In genomic region chr11:60185512-60185827, GRCh38 we compare ENCODE assay signal across 1 cellular context.
TF ChIP-seq lines count a peak whose summit lies in the region.
"Not testable (repeated sequence)": the region's sequence is repeated elsewhere in the genome, so short reads cannot be mapped to it uniquely, and the experiment has no call there.

No MANE protein-coding gene starts in this region.

TF ChIP-seq in K562, 482 proteins besides CTCF, POLR2A, EP300 and RAD21:
- TF ChIP-seq NR2C2 (CRISPR knock-in tag; IDR thresholded peaks at IDR 0.05) (peak; percentile 60; the same call in 1 of the 2 replicates), NR2C2 (tag; IDR thresholded peaks at IDR 0.05) (peak; percentile 60), CC2D1A (IDR thresholded peaks at IDR 0.05) (peak; percentile 44; the same call in 1 of the 2 replicates), SMARCA4 (IDR thresholded peaks at IDR 0.05) (peak; percentile 64; the same call in 1 of the 2 replicates), STAT5A (IDR thresholded peaks at IDR 0.05; ENCODE audit: borderline replicate concordance, low read length) (peak; percentile 53; the same call in 1 of the 2 replicates), MTA2 (IDR thresholded peaks at IDR 0.05; ENCODE audit: low read depth) (peak; percentile 73), CXXC5 (CRISPR knock-in tag; IDR thresholded peaks at IDR 0.05) (peak; percentile 52; the same call in 1 of the 2 replicates), SMARCC2 (IDR thresholded peaks at IDR 0.05; ENCODE audit: low read depth) (0 out of 2 replicates have a peak, but pooled peaks have one; percentile 41), ZFX (CRISPR knock-in tag; IDR thresholded peaks at IDR 0.05) (peak; percentile 44; the same call in 1 of the 2 replicates), NCOR1 (IDR thresholded peaks at IDR 0.05) (peak; percentile 78), GATA2 (CRISPR knock-in tag; IDR thresholded peaks at IDR 0.05) (peak; percentile 37; the same call in 1 of the 2 replicates), KDM1A (IDR thresholded peaks at IDR 0.05) (peak; percentile 83 to 84), NR2C1 (IDR thresholded peaks at IDR 0.05) (peak; percentile 91), NR2C1 (tag; IDR thresholded peaks at IDR 0.05) (peak; percentile 93), SOX6 (IDR thresholded peaks at IDR 0.05) (peak; percentile 75), FOXM1 (IDR thresholded peaks at IDR 0.05; ENCODE audit: low read depth) (0 out of 2 replicates have a peak, but pooled peaks have one; percentile 46), CBFA2T3 (IDR thresholded peaks at IDR 0.05) (peak; percentile 90), CBX3 (IDR thresholded peaks at IDR 0.05; ENCODE audit: borderline replicate concordance in 1 of 2, low read length in 2 of 2) (0 out of 3 replicates have a peak, but pooled peaks of 1 of the 2 experiments have one; percentile 14), SMAD4 (CRISPR knock-in tag; conservative IDR thresholded peaks at IDR 0.05) (peak; percentile 70), ATF7 (IDR thresholded peaks at IDR 0.05) (0 out of 2 replicates have a peak, but pooled peaks have one; percentile 22), TCF3 (CRISPR knock-in tag; IDR thresholded peaks at IDR 0.05) (peak; percentile 90), TEAD4 (IDR thresholded peaks at IDR 0.05; ENCODE audit: low read length) (peak; percentile 85), RCOR1 (IDR thresholded peaks at IDR 0.05; ENCODE audit: borderline replicate concordance in 1 of 2, low read depth in 2 of 2, low read length in 2 of 2) (peak in 1 of 2 experiments; percentile 69; a peak in 1 of 4 replicates), NFIC (IDR thresholded peaks at IDR 0.05) (peak; percentile 57), TAL1 (IDR thresholded peaks at IDR 0.05) (peak; percentile 90), TRIM24 (IDR thresholded peaks at IDR 0.05) (peak; percentile 83 to 90), KLF16 (IDR thresholded peaks at IDR 0.05) (0 out of 2 replicates have a peak, but pooled peaks have one; percentile 37), ZBTB33 (CRISPR knock-in tag; IDR thresholded peaks at IDR 0.05) (0 out of 2 replicates have a peak, but pooled peaks have one; percentile 18), ARID1B (IDR thresholded peaks at IDR 0.05) (peak; percentile 92), ZNF644 (tag; IDR thresholded peaks at IDR 0.05; ENCODE audit: low read depth) (0 out of 2 replicates have a peak, but pooled peaks have one; percentile 10), ZBTB7A (IDR thresholded peaks at IDR 0.05; ENCODE audit: borderline replicate concordance, control insufficient read depth, low read depth, low read length) (peak; percentile 58; the same call in 1 of the 2 replicates), TBL1XR1 (IDR thresholded peaks at IDR 0.05; ENCODE audit: low read length in 2 of 2) (0 out of 4 replicates have a peak, but pooled peaks of 1 of the 2 experiments have one; percentile 11), PML (IDR thresholded peaks at IDR 0.05; ENCODE audit: low read length) (0 out of 2 replicates have a peak, but pooled peaks have one; percentile 48), CBFA2T2 (conservative IDR thresholded peaks at IDR 0.05) (peak; percentile 87), DPF2 (IDR thresholded peaks at IDR 0.05) (peak; percentile 75; the same call in 1 of the 2 replicates), HDAC2 (IDR thresholded peaks at IDR 0.05) (0 out of 2 replicates have a peak, but pooled peaks have one; percentile 38), SMARCE1 (IDR thresholded peaks at IDR 0.05) (peak; percentile 53; the same call in 1 of the 2 replicates), DMBX1 (CRISPR knock-in tag; IDR thresholded peaks at IDR 0.05; ENCODE audit: borderline replicate concordance) (peak; percentile 39; the same call in 1 of the 2 replicates)
- TF ChIP-seq, protein P1, sequence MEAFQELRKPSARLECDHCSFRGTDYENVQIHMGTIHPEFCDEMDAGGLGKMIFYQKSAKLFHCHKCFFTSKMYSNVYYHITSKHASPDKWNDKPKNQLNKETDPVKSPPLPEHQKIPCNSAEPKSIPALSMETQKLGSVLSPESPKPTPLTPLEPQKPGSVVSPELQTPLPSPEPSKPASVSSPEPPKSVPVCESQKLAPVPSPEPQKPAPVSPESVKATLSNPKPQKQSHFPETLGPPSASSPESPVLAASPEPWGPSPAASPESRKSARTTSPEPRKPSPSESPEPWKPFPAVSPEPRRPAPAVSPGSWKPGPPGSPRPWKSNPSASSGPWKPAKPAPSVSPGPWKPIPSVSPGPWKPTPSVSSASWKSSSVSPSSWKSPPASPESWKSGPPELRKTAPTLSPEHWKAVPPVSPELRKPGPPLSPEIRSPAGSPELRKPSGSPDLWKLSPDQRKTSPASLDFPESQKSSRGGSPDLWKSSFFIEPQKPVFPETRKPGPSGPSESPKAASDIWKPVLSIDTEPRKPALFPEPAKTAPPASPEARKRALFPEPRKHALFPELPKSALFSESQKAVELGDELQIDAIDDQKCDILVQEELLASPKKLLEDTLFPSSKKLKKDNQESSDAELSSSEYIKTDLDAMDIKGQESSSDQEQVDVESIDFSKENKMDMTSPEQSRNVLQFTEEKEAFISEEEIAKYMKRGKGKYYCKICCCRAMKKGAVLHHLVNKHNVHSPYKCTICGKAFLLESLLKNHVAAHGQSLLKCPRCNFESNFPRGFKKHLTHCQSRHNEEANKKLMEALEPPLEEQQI (IDR thresholded peaks at IDR 0.05), result 0 out of 2 replicates have a peak, but pooled peaks have one; percentile 48
- not testable (repeated sequence) for TF ChIP-seq FOXM1 (CRISPR knock-in tag; IDR thresholded peaks at IDR 0.05; ENCODE audit: low read depth); TEAD4 (CRISPR knock-in tag; IDR thresholded peaks at IDR 0.05; ENCODE audit: borderline replicate concordance)
TF ChIP-seq in K562: peak in this region for 37; not testable (repeated sequence) for 445.
